1 cellular context compared by ENCODE assay signal in the genomic region with DNA sequence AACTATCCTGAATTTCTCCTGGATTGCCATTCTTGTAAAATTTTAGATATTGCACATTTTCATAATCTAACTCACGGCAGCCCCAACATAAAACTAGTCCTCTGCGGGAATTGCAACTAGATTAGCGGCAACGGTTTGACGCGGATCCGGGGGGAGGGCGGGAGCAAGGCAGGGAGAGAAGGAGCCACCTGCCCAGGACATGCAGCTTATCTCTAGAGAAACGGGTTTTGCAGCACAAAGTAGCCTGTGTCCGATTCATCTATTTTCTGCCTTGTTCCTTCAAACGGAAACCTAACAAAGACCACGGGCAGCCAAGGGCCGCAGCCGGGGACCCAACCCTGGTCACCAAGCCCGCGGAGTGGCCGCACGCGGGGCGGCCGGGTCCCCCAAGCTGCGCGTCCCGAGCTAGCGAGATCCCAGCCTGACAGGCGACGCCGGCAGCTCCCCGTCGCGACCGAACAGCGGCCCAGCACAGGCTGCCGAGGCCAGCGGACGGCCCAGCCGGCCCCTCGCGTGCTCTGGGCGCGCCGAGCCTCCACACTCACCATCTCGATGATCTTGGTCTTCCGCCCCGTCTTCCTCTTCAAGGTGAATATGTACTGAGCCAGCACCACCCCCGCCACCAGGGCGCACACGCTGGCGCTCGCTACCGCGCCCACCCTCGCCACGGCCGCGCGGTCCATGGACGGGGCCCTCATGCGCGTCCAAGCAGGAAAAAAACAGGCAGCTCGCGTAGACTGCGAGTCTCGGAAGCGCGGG.
TF ChIP-seq lines count a peak whose summit lies in the region.

A gene (minus strand): TSS at position 754 of the 759 bp plus-strand sequence. CDS start 71 bp downstream, at position 683.

TF ChIP-seq in HepG2, 621 proteins besides CTCF, POLR2A, EP300 and RAD21 (continued from another document and continues in another):
- TF ChIP-seq ASH2L (IDR thresholded peaks at IDR 0.05; ENCODE audit: insufficient read length, low read depth, low read length) (peak; percentile 81), FOXC1 (CRISPR knock-in tag; IDR thresholded peaks at IDR 0.05; ENCODE audit: borderline replicate concordance) (peak; percentile 20; the same call in 1 of the 2 replicates), DNMT1 (CRISPR knock-in tag; IDR thresholded peaks at IDR 0.05) (no peak), ZNF263 (CRISPR knock-in tag; IDR thresholded peaks at IDR 0.05) (peak; percentile 51; the same call in 1 of the 2 replicates), ZNF331 (CRISPR knock-in tag; IDR thresholded peaks at IDR 0.05) (peak; percentile 60; the same call in 1 of the 2 replicates), ZFP90 (CRISPR knock-in tag; IDR thresholded peaks at IDR 0.05; ENCODE audit: borderline replicate concordance) (peak; percentile 9; the same call in 1 of the 2 replicates), ZFY (CRISPR knock-in tag; IDR thresholded peaks at IDR 0.05) (no peak), SRY (CRISPR knock-in tag; IDR thresholded peaks at IDR 0.05) (peak; percentile 76; the same call in 1 of the 2 replicates), MEIS2 (CRISPR knock-in tag; IDR thresholded peaks at IDR 0.05) (peak; percentile 71), NCOA1 (CRISPR knock-in tag; IDR thresholded peaks at IDR 0.05) (no peak)
- TF ChIP-seq, protein P1, sequence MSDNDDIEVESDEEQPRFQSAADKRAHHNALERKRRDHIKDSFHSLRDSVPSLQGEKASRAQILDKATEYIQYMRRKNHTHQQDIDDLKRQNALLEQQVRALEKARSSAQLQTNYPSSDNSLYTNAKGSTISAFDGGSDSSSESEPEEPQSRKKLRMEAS (IDR thresholded peaks at IDR 0.05), result peak; percentile 67
- TF ChIP-seq, protein P2, sequence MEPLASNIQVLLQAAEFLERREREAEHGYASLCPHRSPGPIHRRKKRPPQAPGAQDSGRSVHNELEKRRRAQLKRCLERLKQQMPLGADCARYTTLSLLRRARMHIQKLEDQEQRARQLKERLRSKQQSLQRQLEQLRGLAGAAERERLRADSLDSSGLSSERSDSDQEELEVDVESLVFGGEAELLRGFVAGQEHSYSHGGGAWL (CRISPR knock-in tag; IDR thresholded peaks at IDR 0.05), result peak; percentile 46; the same call in 1 of the 2 replicates
- TF ChIP-seq, protein P3, sequence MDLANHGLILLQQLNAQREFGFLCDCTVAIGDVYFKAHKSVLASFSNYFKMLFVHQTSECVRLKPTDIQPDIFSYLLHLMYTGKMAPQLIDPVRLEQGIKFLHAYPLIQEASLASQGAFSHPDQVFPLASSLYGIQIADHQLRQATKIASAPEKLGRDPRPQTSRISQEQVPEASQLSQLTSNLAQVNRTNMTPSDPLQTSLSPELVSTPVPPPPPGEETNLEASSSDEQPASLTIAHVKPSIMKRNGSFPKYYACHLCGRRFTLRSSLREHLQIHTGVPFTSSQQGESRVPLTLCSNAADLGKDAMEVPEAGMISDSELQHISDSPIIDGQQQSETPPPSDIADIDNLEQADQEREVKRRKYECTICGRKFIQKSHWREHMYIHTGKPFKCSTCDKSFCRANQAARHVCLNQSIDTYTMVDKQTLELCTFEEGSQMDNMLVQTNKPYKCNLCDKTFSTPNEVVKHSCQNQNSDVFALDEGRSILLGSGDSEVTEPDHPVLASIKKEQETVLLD (CRISPR knock-in tag; IDR thresholded peaks at IDR 0.05; ENCODE audit: low read depth), result peak; percentile 62; the same call in 1 of the 2 replicates
- TF ChIP-seq, protein P4, sequence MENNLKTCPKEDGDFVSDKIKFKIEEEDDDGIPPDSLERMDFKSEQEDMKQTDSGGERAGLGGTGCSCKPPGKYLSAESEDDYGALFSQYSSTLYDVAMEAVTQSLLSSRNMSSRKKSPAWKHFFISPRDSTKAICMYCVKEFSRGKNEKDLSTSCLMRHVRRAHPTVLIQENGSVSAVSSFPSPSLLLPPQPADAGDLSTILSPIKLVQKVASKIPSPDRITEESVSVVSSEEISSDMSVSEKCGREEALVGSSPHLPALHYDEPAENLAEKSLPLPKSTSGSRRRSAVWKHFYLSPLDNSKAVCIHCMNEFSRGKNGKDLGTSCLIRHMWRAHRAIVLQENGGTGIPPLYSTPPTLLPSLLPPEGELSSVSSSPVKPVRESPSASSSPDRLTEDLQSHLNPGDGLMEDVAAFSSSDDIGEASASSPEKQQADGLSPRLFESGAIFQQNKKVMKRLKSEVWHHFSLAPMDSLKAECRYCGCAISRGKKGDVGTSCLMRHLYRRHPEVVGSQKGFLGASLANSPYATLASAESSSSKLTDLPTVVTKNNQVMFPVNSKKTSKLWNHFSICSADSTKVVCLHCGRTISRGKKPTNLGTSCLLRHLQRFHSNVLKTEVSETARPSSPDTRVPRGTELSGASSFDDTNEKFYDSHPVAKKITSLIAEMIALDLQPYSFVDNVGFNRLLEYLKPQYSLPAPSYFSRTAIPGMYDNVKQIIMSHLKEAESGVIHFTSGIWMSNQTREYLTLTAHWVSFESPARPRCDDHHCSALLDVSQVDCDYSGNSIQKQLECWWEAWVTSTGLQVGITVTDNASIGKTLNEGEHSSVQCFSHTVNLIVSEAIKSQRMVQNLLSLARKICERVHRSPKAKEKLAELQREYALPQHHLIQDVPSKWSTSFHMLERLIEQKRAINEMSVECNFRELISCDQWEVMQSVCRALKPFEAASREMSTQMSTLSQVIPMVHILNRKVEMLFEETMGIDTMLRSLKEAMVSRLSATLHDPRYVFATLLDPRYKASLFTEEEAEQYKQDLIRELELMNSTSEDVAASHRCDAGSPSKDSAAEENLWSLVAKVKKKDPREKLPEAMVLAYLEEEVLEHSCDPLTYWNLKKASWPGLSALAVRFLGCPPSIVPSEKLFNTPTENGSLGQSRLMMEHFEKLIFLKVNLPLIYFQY (CRISPR knock-in tag; IDR thresholded peaks at IDR 0.05; ENCODE audit: borderline replicate concordance), result no peak
- TF ChIP-seq, protein P5, sequence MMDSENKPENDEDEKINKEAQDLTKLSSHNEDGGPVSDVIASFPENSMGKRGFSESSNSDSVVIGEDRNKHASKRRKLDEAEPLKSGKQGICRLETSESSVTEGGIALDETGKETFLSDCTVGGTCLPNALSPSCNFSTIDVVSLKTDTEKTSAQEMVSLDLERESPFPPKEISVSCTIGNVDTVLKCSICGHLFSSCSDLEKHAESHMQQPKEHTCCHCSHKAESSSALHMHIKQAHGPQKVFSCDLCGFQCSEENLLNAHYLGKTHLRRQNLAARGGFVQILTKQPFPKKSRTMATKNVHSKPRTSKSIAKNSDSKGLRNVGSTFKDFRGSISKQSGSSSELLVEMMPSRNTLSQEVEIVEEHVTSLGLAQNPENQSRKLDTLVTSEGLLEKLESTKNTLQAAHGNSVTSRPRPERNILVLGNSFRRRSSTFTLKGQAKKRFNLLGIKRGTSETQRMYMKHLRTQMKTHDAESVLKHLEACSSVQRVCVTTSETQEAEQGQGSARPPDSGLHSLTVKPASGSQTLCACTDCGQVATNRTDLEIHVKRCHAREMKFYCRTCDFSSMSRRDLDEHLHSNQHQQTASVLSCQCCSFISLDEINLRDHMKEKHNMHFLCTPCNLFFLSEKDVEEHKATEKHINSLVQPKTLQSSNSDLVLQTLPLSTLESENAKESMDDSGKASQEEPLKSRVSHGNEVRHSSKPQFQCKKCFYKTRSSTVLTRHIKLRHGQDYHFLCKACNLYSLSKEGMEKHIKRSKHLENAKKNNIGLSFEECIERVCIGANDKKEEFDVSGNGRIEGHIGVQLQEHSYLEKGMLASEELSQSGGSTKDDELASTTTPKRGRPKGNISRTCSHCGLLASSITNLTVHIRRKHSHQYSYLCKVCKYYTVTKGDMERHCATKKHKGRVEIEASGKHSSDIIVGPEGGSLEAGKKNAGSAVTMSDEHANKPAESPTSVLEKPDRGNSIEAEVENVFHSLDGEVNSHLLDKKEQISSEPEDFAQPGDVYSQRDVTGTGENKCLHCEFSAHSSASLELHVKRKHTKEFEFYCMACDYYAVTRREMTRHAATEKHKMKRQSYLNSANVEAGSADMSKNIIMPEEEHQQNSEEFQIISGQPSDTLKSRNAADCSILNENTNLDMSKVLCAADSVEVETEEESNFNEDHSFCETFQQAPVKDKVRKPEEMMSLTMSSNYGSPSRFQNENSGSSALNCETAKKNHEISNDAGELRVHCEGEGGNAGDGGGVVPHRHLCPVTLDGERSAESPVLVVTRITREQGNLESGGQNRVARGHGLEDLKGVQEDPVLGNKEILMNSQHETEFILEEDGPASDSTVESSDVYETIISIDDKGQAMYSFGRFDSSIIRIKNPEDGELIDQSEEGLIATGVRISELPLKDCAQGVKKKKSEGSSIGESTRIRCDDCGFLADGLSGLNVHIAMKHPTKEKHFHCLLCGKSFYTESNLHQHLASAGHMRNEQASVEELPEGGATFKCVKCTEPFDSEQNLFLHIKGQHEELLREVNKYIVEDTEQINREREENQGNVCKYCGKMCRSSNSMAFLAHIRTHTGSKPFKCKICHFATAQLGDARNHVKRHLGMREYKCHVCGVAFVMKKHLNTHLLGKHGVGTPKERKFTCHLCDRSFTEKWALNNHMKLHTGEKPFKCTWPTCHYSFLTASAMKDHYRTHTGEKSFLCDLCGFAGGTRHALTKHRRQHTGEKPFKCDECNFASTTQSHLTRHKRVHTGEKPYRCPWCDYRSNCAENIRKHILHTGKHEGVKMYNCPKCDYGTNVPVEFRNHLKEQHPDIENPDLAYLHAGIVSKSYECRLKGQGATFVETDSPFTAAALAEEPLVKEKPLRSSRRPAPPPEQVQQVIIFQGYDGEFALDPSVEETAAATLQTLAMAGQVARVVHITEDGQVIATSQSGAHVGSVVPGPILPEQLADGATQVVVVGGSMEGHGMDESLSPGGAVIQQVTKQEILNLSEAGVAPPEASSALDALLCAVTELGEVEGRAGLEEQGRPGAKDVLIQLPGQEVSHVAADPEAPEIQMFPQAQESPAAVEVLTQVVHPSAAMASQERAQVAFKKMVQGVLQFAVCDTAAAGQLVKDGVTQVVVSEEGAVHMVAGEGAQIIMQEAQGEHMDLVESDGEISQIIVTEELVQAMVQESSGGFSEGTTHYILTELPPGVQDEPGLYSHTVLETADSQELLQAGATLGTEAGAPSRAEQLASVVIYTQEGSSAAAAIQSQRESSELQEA (CRISPR knock-in tag; IDR thresholded peaks at IDR 0.05; ENCODE audit: not compliant biosample characterization), result peak; percentile 63
- TF ChIP-seq, protein P6, sequence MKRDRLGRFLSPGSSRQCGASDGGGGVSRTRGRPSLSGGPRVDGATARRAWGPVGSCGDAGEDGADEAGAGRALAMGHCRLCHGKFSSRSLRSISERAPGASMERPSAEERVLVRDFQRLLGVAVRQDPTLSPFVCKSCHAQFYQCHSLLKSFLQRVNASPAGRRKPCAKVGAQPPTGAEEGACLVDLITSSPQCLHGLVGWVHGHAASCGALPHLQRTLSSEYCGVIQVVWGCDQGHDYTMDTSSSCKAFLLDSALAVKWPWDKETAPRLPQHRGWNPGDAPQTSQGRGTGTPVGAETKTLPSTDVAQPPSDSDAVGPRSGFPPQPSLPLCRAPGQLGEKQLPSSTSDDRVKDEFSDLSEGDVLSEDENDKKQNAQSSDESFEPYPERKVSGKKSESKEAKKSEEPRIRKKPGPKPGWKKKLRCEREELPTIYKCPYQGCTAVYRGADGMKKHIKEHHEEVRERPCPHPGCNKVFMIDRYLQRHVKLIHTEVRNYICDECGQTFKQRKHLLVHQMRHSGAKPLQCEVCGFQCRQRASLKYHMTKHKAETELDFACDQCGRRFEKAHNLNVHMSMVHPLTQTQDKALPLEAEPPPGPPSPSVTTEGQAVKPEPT (CRISPR knock-in tag; IDR thresholded peaks at IDR 0.05; ENCODE audit: low read depth), result peak; percentile 61; the same call in 1 of the 2 replicates
- TF ChIP-seq, protein P7, sequence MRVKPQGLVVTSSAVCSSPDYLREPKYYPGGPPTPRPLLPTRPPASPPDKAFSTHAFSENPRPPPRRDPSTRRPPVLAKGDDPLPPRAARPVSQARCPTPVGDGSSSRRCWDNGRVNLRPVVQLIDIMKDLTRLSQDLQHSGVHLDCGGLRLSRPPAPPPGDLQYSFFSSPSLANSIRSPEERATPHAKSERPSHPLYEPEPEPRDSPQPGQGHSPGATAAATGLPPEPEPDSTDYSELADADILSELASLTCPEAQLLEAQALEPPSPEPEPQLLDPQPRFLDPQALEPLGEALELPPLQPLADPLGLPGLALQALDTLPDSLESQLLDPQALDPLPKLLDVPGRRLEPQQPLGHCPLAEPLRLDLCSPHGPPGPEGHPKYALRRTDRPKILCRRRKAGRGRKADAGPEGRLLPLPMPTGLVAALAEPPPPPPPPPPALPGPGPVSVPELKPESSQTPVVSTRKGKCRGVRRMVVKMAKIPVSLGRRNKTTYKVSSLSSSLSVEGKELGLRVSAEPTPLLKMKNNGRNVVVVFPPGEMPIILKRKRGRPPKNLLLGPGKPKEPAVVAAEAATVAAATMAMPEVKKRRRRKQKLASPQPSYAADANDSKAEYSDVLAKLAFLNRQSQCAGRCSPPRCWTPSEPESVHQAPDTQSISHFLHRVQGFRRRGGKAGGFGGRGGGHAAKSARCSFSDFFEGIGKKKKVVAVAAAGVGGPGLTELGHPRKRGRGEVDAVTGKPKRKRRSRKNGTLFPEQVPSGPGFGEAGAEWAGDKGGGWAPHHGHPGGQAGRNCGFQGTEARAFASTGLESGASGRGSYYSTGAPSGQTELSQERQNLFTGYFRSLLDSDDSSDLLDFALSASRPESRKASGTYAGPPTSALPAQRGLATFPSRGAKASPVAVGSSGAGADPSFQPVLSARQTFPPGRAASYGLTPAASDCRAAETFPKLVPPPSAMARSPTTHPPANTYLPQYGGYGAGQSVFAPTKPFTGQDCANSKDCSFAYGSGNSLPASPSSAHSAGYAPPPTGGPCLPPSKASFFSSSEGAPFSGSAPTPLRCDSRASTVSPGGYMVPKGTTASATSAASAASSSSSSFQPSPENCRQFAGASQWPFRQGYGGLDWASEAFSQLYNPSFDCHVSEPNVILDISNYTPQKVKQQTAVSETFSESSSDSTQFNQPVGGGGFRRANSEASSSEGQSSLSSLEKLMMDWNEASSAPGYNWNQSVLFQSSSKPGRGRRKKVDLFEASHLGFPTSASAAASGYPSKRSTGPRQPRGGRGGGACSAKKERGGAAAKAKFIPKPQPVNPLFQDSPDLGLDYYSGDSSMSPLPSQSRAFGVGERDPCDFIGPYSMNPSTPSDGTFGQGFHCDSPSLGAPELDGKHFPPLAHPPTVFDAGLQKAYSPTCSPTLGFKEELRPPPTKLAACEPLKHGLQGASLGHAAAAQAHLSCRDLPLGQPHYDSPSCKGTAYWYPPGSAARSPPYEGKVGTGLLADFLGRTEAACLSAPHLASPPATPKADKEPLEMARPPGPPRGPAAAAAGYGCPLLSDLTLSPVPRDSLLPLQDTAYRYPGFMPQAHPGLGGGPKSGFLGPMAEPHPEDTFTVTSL (CRISPR knock-in tag; IDR thresholded peaks at IDR 0.05; ENCODE audit: borderline replicate concordance), result 0 out of 2 replicates have a peak, but pooled peaks have one; percentile 8
